Comparison of ENCODE assay signal across 11 cellular contexts in genomic region chr5:150295172-150295611, GRCh38. TPM values are rescaled to one million over a fixed set of nuclear protein-coding genes. Genes with fewer than 3 reads are reported as not detected.
DNase-seq lines count a peak whose midpoint lies in the region; ATAC-seq, FAIRE-seq and TF ChIP-seq lines count a peak whose summit lies in the region.
"Had no signal": no experiment of that assay in that cellular context is flagged by ENCODE, and none has a peak within 500 bp of the region (broad histone marks: within the 10 kb centered on the region; RNA-seq: fewer than 3 reads in every experiment).

No MANE protein-coding gene starts in this region.

- intact Hi-C loops in esophagus squamous epithelium (cut with DNase I) (no loop called here), pancreas (cut with DNase I) (no loop called here)

- TF ChIP-seq CTCF in esophagus squamous epithelium (IDR thresholded peaks at IDR 0.05): no peak
- TF ChIP-seq CTCF in pancreas (IDR thresholded peaks at IDR 0.05): no peak

- H3K27ac ChIP-seq in esophagus squamous epithelium (peak overlapping the region; percentile 3 to 34 (median 32)), pancreas (no peak overlapping the region)

- no peak overlapping the region for H3K4me3 ChIP-seq in esophagus squamous epithelium
- no peak overlapping the region for H3K4me3 ChIP-seq in pancreas

- FAIRE-seq in pancreas (lab: Jason Lieb, UNC): no peak

- H3K4me1 ChIP-seq in esophagus squamous epithelium: peaks cover 32 to 71% (median 41%) of the 10 kb centered on the region in 3 donors
- H3K4me1 ChIP-seq in pancreas: no peaks in the 10 kb centered on the region

- H3K27me3 ChIP-seq in esophagus squamous epithelium: peaks cover 0 to 20% (median 0%) of the 10 kb centered on the region in 4 donors
- H3K27me3 ChIP-seq in pancreas: no peaks in the 10 kb centered on the region

- DNase-seq in DMS 273 (lab: John Stamatoyannopoulos, UW; ENCODE audit: unreplicated experiment) (peak; percentile 87), NCI-H524 (lab: John Stamatoyannopoulos, UW) (peak; percentile 34 to 71), esophagus squamous epithelium (lab: John Stamatoyannopoulos, UW) (no peak), pancreas (peak in 5 of 6 donors; percentile 19 to 63 (median 50)), NCI-H2227 (lab: John Stamatoyannopoulos, UW; ENCODE audit: unreplicated experiment) (no peak)
- no peak for DNase-seq in activated effector memory CD4-positive, alpha-beta T cell treated with Interleukin-2 at 50 U/mL for 16 hours
- DNase-seq in activated naive CD4-positive, alpha-beta T cell treated with Interleukin-2 at 50 U/mL for 16 hours: no peak
- DNase-seq: activated naive CD8-positive, alpha-beta T cell treated with anti-CD3 and anti-CD28 coated beads for 36 hours; stimulated activated CD4-positive, alpha-beta T cell treated with anti-CD3 and anti-CD28 coated beads, Interleukin-2, amount 100 ng/mL, for 48 hours; T-helper 1 cell had no signal

- TF ChIP-seq POLR2A in esophagus squamous epithelium (IDR thresholded peaks at IDR 0.05): no peak

- H3K36me3 ChIP-seq in esophagus squamous epithelium (no peaks in the 10 kb centered on the region), pancreas (no peaks in the 10 kb centered on the region)

- 20 to 40% methylated on average over 1 to 2 of the region's 10 CpGs for WGBS in esophagus squamous epithelium, 2 donors
- WGBS in pancreas, 2 donors: 50 to 53% methylated on average over 10 of the region's 10 CpGs

- H3K9me3 ChIP-seq in esophagus squamous epithelium: no peaks in the 10 kb centered on the region
- no peaks in the 10 kb centered on the region for H3K9me3 ChIP-seq in pancreas

- peak in 3 of 4 donors; percentile 39 to 66 (median 58) for ATAC-seq in pancreas
- ATAC-seq in HG03159 (IDR thresholded peaks at IDR 0.05; ENCODE audit: unreplicated experiment): no peak

RNA-seq across cellular contexts. Expression of gene CAMK2A, which starts 5.6 kb away (rescaled TPM):
- total RNA-seq in esophagus squamous epithelium (under 1 TPM in 1 of 4 donors, not detected in 3; 0.04 TPM), pancreas (under 1 TPM in 4 of 6 donors, not detected in 2; 0.03 to 0.19 (median 0.06) TPM)
- under 1 TPM in 1 of 2 donors, not detected in 1; 0.12 TPM for polyA plus RNA-seq in pancreas
- total RNA-seq: activated naive CD8-positive, alpha-beta T cell treated with anti-CD3 and anti-CD28 coated beads for 36 hours had no signal

RNA-seq across cellular contexts. Expression of gene ARSI, which starts 7.5 kb away (rescaled TPM):
- 1 to 10 TPM; 2.1 to 7.2 (median 5.1) TPM for total RNA-seq in esophagus squamous epithelium
- total RNA-seq in pancreas: under 1 TPM in 5 of 6 donors, not detected in 1; 0.14 to 0.87 (median 0.24) TPM
- polyA plus RNA-seq in pancreas: not detected
- total RNA-seq: activated naive CD8-positive, alpha-beta T cell treated with anti-CD3 and anti-CD28 coated beads for 36 hours had no signal

Comparison
In these comparisons a context has a peak if more than half of its experiments do, and no peak if none do; other contexts are left out.
1. DNase-seq: peak in DMS 273 (single experiment), NCI-H524 (2 of 2) and pancreas (5 of 6); none in esophagus squamous epithelium (single experiment), activated effector memory CD4-positive, alpha-beta T cell treated with Interleukin-2 at 50 U/mL for 16 hours (single experiment), activated naive CD4-positive, alpha-beta T cell treated with Interleukin-2 at 50 U/mL for 16 hours (single experiment) and NCI-H2227 (single experiment).
2. H3K27ac ChIP-seq: peak in esophagus squamous epithelium (4 of 4); none in pancreas (0 of 4).